8 cellular contexts compared by ENCODE assay signal in genomic region chr1:55443175-55443933, GRCh38.
DNase-seq lines count a peak whose midpoint lies in the region; ATAC-seq and TF ChIP-seq lines count a peak whose summit lies in the region.

No MANE protein-coding gene starts in this region.

- no peak overlapping the region for H2AFZ ChIP-seq in fibroblast of lung (ENCODE audit: low read length)

- H3K27me3 ChIP-seq in Panc1 (ENCODE audit: control insufficient read depth, insufficient read depth, low read length) (no peaks in the 10 kb centered on the region), fibroblast of lung (ENCODE audit: control insufficient read depth, insufficient read depth, low read length) (no peaks in the 10 kb centered on the region)

- BruUV-seq in Panc1 (replicated peaks; lab: Mats Ljungman, UMichigan): no TSS peak

- in situ Hi-C loops in G401 (cut with HindIII; ENCODE audit: low sequenced_read_pairs): no loop called here
- in situ Hi-C loops in Panc1 (cut with HindIII; ENCODE audit: low pct_unique_long_range_greater_than_20kb, low sequenced_read_pairs): no loop called here

- H3K27ac ChIP-seq in Panc1 (ENCODE audit: low read length) (no peak overlapping the region), fibroblast of lung (ENCODE audit: insufficient read depth, low read length) (peak overlapping the region; percentile 87)

- H4K20me1 ChIP-seq in fibroblast of lung (ENCODE audit: control insufficient read depth, extremely low read depth, insufficient read depth, low read length): no peaks in the 10 kb centered on the region

- POLR2A ChIA-PET in Panc1 (lab: Charles Lee): no interaction called here

- ATAC-seq in Panc1 (peak; percentile 69; the same call in 1 of the 2 replicates), GM19397 (IDR thresholded peaks at IDR 0.05; ENCODE audit: unreplicated experiment) (no peak), GM19455 (IDR thresholded peaks at IDR 0.05; ENCODE audit: unreplicated experiment) (no peak), HG03439 (IDR thresholded peaks at IDR 0.05; ENCODE audit: unreplicated experiment) (no peak)

- H3K4me1 ChIP-seq in Panc1 (ENCODE audit: control insufficient read depth, insufficient read depth, low read length): no peaks in the 10 kb centered on the region
- H3K4me1 ChIP-seq in fibroblast of lung (ENCODE audit: control insufficient read depth, extremely low read depth, insufficient read depth, low read length): peaks cover 18% of the 10 kb centered on the region

- no peak overlapping the region for H3K4me3 ChIP-seq in Panc1 (ENCODE audit: low read depth in 2 of 2, low read length in 2 of 2)
- H3K4me3 ChIP-seq in fibroblast of lung (replicated peaks in 1 of 4; ENCODE audit: control extremely low read depth in 1 of 4, insufficient read depth in 1 of 4, low read depth in 3 of 4, low read length in 4 of 4): no peak overlapping the region

- H3K4me2 ChIP-seq in fibroblast of lung (ENCODE audit: extremely low read depth, insufficient read depth, low read length): no peak overlapping the region

- H3K36me3 ChIP-seq in Panc1 (ENCODE audit: control insufficient read depth, insufficient read depth, low read length) (no peaks in the 10 kb centered on the region), fibroblast of lung (ENCODE audit: control insufficient read depth, insufficient read depth, low read length) (no peaks in the 10 kb centered on the region)

- no peak overlapping the region for H3K9ac ChIP-seq in fibroblast of lung (ENCODE audit: insufficient read depth, low read length)

- DNase-seq in G401 (ENCODE audit: low spot score): peak; percentile 76
- DNase-seq in Panc1 (ENCODE audit: low read depth, low spot score): peak; percentile 82
- DNase-seq in fibroblast of lung (ENCODE audit: low read depth in 2 of 2): peak; percentile 98 to 100
- DNase-seq in posterior vena cava (ENCODE audit: low spot score): peak; percentile 94
- no peak for DNase-seq in mesenteric fat pad (ENCODE audit: low spot score)

- H3K9me3 ChIP-seq in Panc1 (ENCODE audit: control insufficient read depth, insufficient read depth, low read depth, low read length) (no peaks in the 10 kb centered on the region), fibroblast of lung (ENCODE audit: control insufficient read depth, insufficient read depth, low read depth, low read length) (no peaks in the 10 kb centered on the region)

- intact Hi-C loops in Panc1 (cut with micrococcal nuclease; ENCODE audit: unreplicated experiment) (no loop called here), posterior vena cava (cut with DNase I) (no loop called here)

- CTCF ChIA-PET in Panc1 (lab: Charles Lee): no interaction called here

- H3K79me2 ChIP-seq in fibroblast of lung (ENCODE audit: control insufficient read depth, insufficient read depth, low read length): no peaks in the 10 kb centered on the region

- TF ChIP-seq CTCF in Panc1 (IDR thresholded peaks at IDR 0.05): no peak
- TF ChIP-seq CTCF in fibroblast of lung (conservative IDR thresholded peaks at IDR 0.05 in 1 of 2, IDR thresholded peaks at IDR 0.05 in 1 of 2; ENCODE audit: low read depth in 1 of 2, low read length in 2 of 2): no peak
